ENCODE assay signal across 8 cellular contexts in genomic region chr7:100538348-100538653, GRCh38. TPM values are rescaled to one million over a fixed set of nuclear protein-coding genes. Genes with fewer than 3 reads are reported as not detected.
DNase-seq lines count a peak whose midpoint lies in the region; ATAC-seq and TF ChIP-seq lines count a peak whose summit lies in the region.

No MANE protein-coding gene starts in this region.

- CTCF ChIA-PET in CD8-positive, alpha-beta T cell (lab: Charles Lee) = interaction anchor here (0.6 to 11.3 kb wide), 9 partner anchors 11 to 81 kb away, joined by 3 to 86 read pairs (median 3); no protein-coding TSS in a partner anchor

- H3K9me3 ChIP-seq in CD8-positive, alpha-beta T cell (ENCODE audit: low read length) = no peaks in the 10 kb centered on the region
- H3K9me3 ChIP-seq in MG63 (no peaks in the 10 kb centered on the region), duodenal mucosa (ENCODE audit: control insufficient read depth in 1 of 2, low read length in 2 of 2) (no peaks in the 10 kb centered on the region), neutrophil (no peaks in the 10 kb centered on the region)

- POLR2A ChIA-PET in CD8-positive, alpha-beta T cell (lab: Charles Lee) = interaction anchor here (0.9 to 2.1 kb wide), 3 partner anchors 10 to 46 kb away, joined by 3 to 12 read pairs (median 5); no protein-coding TSS in a partner anchor

- TF ChIP-seq POLR2A in lower leg skin (IDR thresholded peaks at IDR 0.05) = no peak

- H3K4me3 ChIP-seq in CD8-positive, alpha-beta T cell (ENCODE audit: low read depth, low read length) = peak overlapping the region; percentile 48
- peak overlapping the region; percentile 49 for H3K4me3 ChIP-seq in MG63
- H3K4me3 ChIP-seq in duodenal mucosa (ENCODE audit: low read depth in 1 of 2, low read length in 2 of 2) = peak overlapping the region; percentile 65 to 76
- H3K4me3 ChIP-seq in neutrophil (ENCODE audit: low read depth in 1 of 2, low read length in 1 of 2) = peak overlapping the region; percentile 76 to 94
- no peak overlapping the region for H3K4me3 ChIP-seq in lower leg skin (ENCODE audit: low read depth, poor library complexity, severe bottlenecking)

- H3K4me1 Mint-ChIP-seq in CD8-positive, alpha-beta T cell (ENCODE audit: low read depth) = peaks cover 44% of the 10 kb centered on the region

- peaks cover 35% of the 10 kb centered on the region for H3K4me1 ChIP-seq in CD8-positive, alpha-beta T cell (ENCODE audit: insufficient read depth, low read length)
- H3K4me1 ChIP-seq in duodenal mucosa (ENCODE audit: control insufficient read depth in 1 of 2, insufficient read depth in 2 of 2, low read length in 2 of 2) = peaks cover 29 to 37% of the 10 kb centered on the region in 2 donors
- H3K4me1 ChIP-seq in neutrophil (ENCODE audit: control insufficient read depth in 1 of 2, insufficient read depth in 1 of 2, low read depth in 1 of 2, low read length in 1 of 2) = peaks cover 13 to 20% of the 10 kb centered on the region in 2 experiments

- ATAC-seq in CD8-positive, alpha-beta T cell = no peak
- no peak for ATAC-seq in GM19455 (IDR thresholded peaks at IDR 0.05; ENCODE audit: unreplicated experiment)

- intact Hi-C loops in CD8-positive, alpha-beta T cell (cut with DNase I, micrococcal nuclease) = loop anchor here (1.0 to 2.0 kb wide), 9 partner anchors 21 to 350 kb away; partner anchors contain the start of genes MEPCE (in 2 of the 2), PPP1R35 (in 2 of the 2), ZCWPW1 (in 2 of the 2) and FBXO24 (in 1 of the 2)
- intact Hi-C loops in lower leg skin (cut with DNase I; ENCODE audit: low total_unique reads) = no loop called here

- peak overlapping the region; percentile 84 for H3K27ac Mint-ChIP-seq in CD8-positive, alpha-beta T cell

- 6 to 9% methylated on average over 8 of the region's 8 CpGs for WGBS in lower leg skin, 2 donors

- H3K36me3 ChIP-seq in CD8-positive, alpha-beta T cell (ENCODE audit: insufficient read depth, low read length) = no peaks in the 10 kb centered on the region
- H3K36me3 ChIP-seq in MG63 = no peaks in the 10 kb centered on the region
- no peaks in the 10 kb centered on the region for H3K36me3 ChIP-seq in duodenal mucosa (ENCODE audit: control insufficient read depth in 1 of 2, insufficient read depth in 2 of 2, low read length in 2 of 2)
- no peaks in the 10 kb centered on the region for H3K36me3 ChIP-seq in neutrophil

- DNase-seq in CD8-positive, alpha-beta T cell = no peak
- DNase-seq in MG63 = no peak
- no peak for DNase-seq in lower leg skin (ENCODE audit: low spot score in 2 of 2)
- DNase-seq in kidney glomerular epithelial cell (lab: John Stamatoyannopoulos, UW) = no peak
- DNase-seq in retina = no peak

- TF ChIP-seq CTCF in CD8-positive, alpha-beta T cell (IDR thresholded peaks at IDR 0.05) = no peak
- TF ChIP-seq CTCF in neutrophil (IDR thresholded peaks at IDR 0.05) (no peak), lower leg skin (IDR thresholded peaks at IDR 0.05) (no peak)

- H3K27me3 Mint-ChIP-seq in CD8-positive, alpha-beta T cell (ENCODE audit: low read depth) = no peaks in the 10 kb centered on the region

- H3K27me3 ChIP-seq in CD8-positive, alpha-beta T cell (ENCODE audit: insufficient read depth, low read length) = no peaks in the 10 kb centered on the region
- H3K27me3 ChIP-seq in MG63 (no peaks in the 10 kb centered on the region), duodenal mucosa (ENCODE audit: control insufficient read depth in 1 of 2, insufficient read depth in 2 of 2, low read length in 2 of 2) (no peaks in the 10 kb centered on the region), neutrophil (peaks cover 12% of the 10 kb centered on the region)

- peak overlapping the region; percentile 42 for H3K27ac ChIP-seq in CD8-positive, alpha-beta T cell (ENCODE audit: low read depth, low read length)
- H3K27ac ChIP-seq in duodenal mucosa (ENCODE audit: low read depth, low read length) = no peak overlapping the region
- H3K27ac ChIP-seq in neutrophil = peak overlapping the region; percentile 51

- peaks cover 3% of the 10 kb centered on the region for H3K36me3 Mint-ChIP-seq in CD8-positive, alpha-beta T cell

- peak overlapping the region; percentile 99 for H3K4me3 Mint-ChIP-seq in CD8-positive, alpha-beta T cell

- peak overlapping the region; percentile 39 to 49 for H3K9ac ChIP-seq in duodenal mucosa (ENCODE audit: low read depth in 1 of 2, low read length in 2 of 2)

- no peaks in the 10 kb centered on the region for H3K9me3 Mint-ChIP-seq in CD8-positive, alpha-beta T cell

RNA-seq across cellular contexts. Expression of gene AGFG2, which starts 0.7 kb away (rescaled TPM):
- total RNA-seq in CD8-positive, alpha-beta T cell = 1 to 10 TPM; 4.4 to 6.3 TPM
- 5.8 and 10.2 TPM in 2 replicates for total RNA-seq in MG63 (2014; rRNA removed; shearing (Covaris generic); ENCODE audit: low replicate concordance)
- total RNA-seq in lower leg skin = 10 to 100 TPM; 47.1 to 62.7 (median 58.6) TPM

RNA-seq across cellular contexts. Expression of gene SAP25, which starts 35.4 kb away (rescaled TPM):
- total RNA-seq in CD8-positive, alpha-beta T cell = 10 to 100 TPM; 30.2 to 30.5 TPM
- total RNA-seq in MG63 (2014; rRNA removed; shearing (Covaris generic); ENCODE audit: low replicate concordance) = not detected in 2 replicates
- 1 to 10 TPM in 2 of 4 donors, not detected in 2; 1.3 to 1.7 TPM for total RNA-seq in lower leg skin

RNA-seq across cellular contexts. Expression of gene LRCH4, which starts 47.6 kb away (rescaled TPM):
- 100 to 1,000 TPM; 244 to 254 TPM for total RNA-seq in CD8-positive, alpha-beta T cell
- total RNA-seq in MG63 (2014; rRNA removed; shearing (Covaris generic); ENCODE audit: low replicate concordance) = 3.8 and 6.3 TPM in 2 replicates
- 10 to 100 TPM; 42.0 to 82.2 (median 63.7) TPM for total RNA-seq in lower leg skin

RNA-seq across cellular contexts. Expression of gene FBXO24, which starts 47.8 kb away (rescaled TPM):
- total RNA-seq in CD8-positive, alpha-beta T cell = under 1 TPM; 0.30 to 0.53 TPM
- total RNA-seq in MG63 (2014; rRNA removed; shearing (Covaris generic); ENCODE audit: low replicate concordance) = 1.0 and 1.2 TPM in 2 replicates
- total RNA-seq in lower leg skin = 1 to 10 TPM in 2 of 4 donors, under 1 TPM in 2; 0.15 to 4.3 (median 0.99) TPM

RNA-seq across cellular contexts. Expression of gene NYAP1, which starts 54.6 kb away (rescaled TPM):
- under 1 TPM; 0.33 to 0.38 TPM for total RNA-seq in CD8-positive, alpha-beta T cell
- total RNA-seq in MG63 (2014; rRNA removed; shearing (Covaris generic); ENCODE audit: low replicate concordance) = not detected in 2 replicates
- 1 to 10 TPM in 3 of 4 donors, under 1 TPM in 1; 0.39 to 2.1 (median 1.5) TPM for total RNA-seq in lower leg skin

Comparison
In these comparisons a context has a peak if more than half of its experiments do, and no peak if none do; other contexts are left out.
1. RNA of gene SAP25, which starts 35.4 kb away (total RNA-seq): 30.2 to 30.5 TPM in CD8-positive, alpha-beta T cell; 1.3 to 1.7 TPM in lower leg skin and not detected in MG63; every median in the first group is over 10 times any median in the second.